Comparison of ENCODE assay signal across 13 cellular contexts in the genomic region with DNA sequence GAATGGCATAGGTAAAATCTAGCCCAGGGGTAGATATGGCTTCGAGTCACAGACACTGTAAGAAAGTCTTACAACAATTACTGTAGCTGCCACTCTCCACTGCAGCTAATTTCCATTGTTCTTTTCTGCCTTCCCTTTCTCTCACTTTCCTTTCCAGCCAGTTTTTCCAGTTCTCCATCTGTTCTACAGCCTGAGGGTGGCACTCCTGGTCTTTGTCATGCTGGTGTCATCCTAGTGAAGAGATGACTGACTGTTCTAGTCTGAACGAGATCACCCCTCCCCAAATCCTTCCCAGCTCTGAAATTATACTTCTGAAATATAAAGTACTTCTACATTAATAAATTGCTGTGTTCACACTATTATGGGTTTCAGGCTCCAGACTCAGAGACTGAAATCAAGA.
DNase-seq lines count a peak whose midpoint lies in the region; ATAC-seq and TF ChIP-seq lines count a peak whose summit lies in the region.
"Had no signal": no experiment of that assay in that cellular context is flagged by ENCODE, and none has a peak within 500 bp of the region (broad histone marks: within the 10 kb centered on the region; RNA-seq: fewer than 3 reads in every experiment).

No MANE protein-coding gene starts in this region.

- no peaks in the 10 kb centered on the region for H3K79me1 ChIP-seq in mesendoderm (ENCODE audit: low read length)

- H2BK5ac ChIP-seq in mesendoderm (ENCODE audit: low read length), result no peak overlapping the region

- H4K8ac ChIP-seq in mesendoderm (ENCODE audit: low read depth, low read length), result no peak overlapping the region

- H3K9ac ChIP-seq in mesendoderm (ENCODE audit: low read length), result no peak overlapping the region

- DNase-seq in DMS53 (lab: John Stamatoyannopoulos, UW), result peak; percentile 72
- peak; percentile 60 for DNase-seq in HPDE6-E6E7 (ENCODE audit: extremely low spot score)
- peak; percentile 69 for DNase-seq in mesendoderm
- DNase-seq in NCI-H2081 (lab: John Stamatoyannopoulos, UW), result no peak
- no peak for DNase-seq in Right ventricle myocardium inferior (ENCODE audit: missing footprints)
- DNase-seq in medulla oblongata (ENCODE audit: extremely low spot score), result no peak
- DNase-seq: activated B cell treated with CpG ODN at 0.5 μM for 24 hours; activated naive CD8-positive, alpha-beta T cell treated with anti-CD3 and anti-CD28 coated beads for 36 hours; CD8-positive, alpha-beta T cell; head of caudate nucleus; left lung; NCI-H1092 had no signal

- no peak overlapping the region for H3K4me2 ChIP-seq in mesendoderm (ENCODE audit: low read length)

- intact Hi-C loops in Right ventricle myocardium inferior (cut with DNase I), result no loop called here

- H3K18ac ChIP-seq in mesendoderm (ENCODE audit: low read length), result no peak overlapping the region

- peak; percentile 80 for TF ChIP-seq CTCF in VCaP (conservative IDR thresholded peaks at IDR 0.05)

- no peak overlapping the region for H3K4me3 ChIP-seq in mesendoderm (ENCODE audit: low read length)
- H3K4me3 ChIP-seq: left lung had no signal

- no peak overlapping the region for H2BK15ac ChIP-seq in mesendoderm (replicated peaks; ENCODE audit: low read depth)

- H3K56ac ChIP-seq in mesendoderm (ENCODE audit: low read length), result no peak overlapping the region

- no peak overlapping the region for H3K4ac ChIP-seq in mesendoderm (ENCODE audit: low read depth, low read length)

- no peak for ATAC-seq in Right ventricle myocardium inferior
- ATAC-seq: CD8-positive, alpha-beta T cell; left lung had no signal

- H3K27me3 ChIP-seq in mesendoderm (ENCODE audit: insufficient read depth, low read length, poor library complexity), result no peaks in the 10 kb centered on the region
- H3K27me3 ChIP-seq: left lung had no signal

- H3K27ac ChIP-seq in VCaP, result peak overlapping the region; percentile 40
- H3K27ac ChIP-seq in mesendoderm (ENCODE audit: low read depth, low read length), result no peak overlapping the region
- H3K27ac ChIP-seq: left lung had no signal

- no peak overlapping the region for H4K5ac ChIP-seq in mesendoderm (ENCODE audit: low read length)

- no peak overlapping the region for H2BK120ac ChIP-seq in mesendoderm (ENCODE audit: low read depth, low read length)

- no peaks in the 10 kb centered on the region for H3K4me1 ChIP-seq in mesendoderm (ENCODE audit: control insufficient read depth, low read depth, low read length)
- H3K4me1 ChIP-seq: left lung had no signal

- H2AK5ac ChIP-seq in mesendoderm (ENCODE audit: low read length), result no peak overlapping the region

- H3K36me3 ChIP-seq in mesendoderm (ENCODE audit: control insufficient read depth, insufficient read depth, low read length), result no peaks in the 10 kb centered on the region
- H3K36me3 ChIP-seq: left lung had no signal

- no CpG with 5 or more reads among the region's 2 CpGs for WGBS in mesendoderm (ENCODE audit: extremely low coverage, insufficient coverage, low lambda C conversion rate)

- H3K79me2 ChIP-seq in mesendoderm (ENCODE audit: control insufficient read depth, insufficient read depth, low read length), result no peaks in the 10 kb centered on the region

- H3K23ac ChIP-seq in mesendoderm (ENCODE audit: low read length), result no peak overlapping the region

Comparison
In these comparisons a context has a peak if more than half of its experiments do, and no peak if none do; other contexts are left out.
1. DNase-seq: peak in DMS53 (single experiment), HPDE6-E6E7 (single experiment) and mesendoderm (single experiment); none in NCI-H2081 (0 of 2), Right ventricle myocardium inferior (single experiment) and medulla oblongata (single experiment).